ENCODE assay signal across 9 cellular contexts in the genomic region with DNA sequence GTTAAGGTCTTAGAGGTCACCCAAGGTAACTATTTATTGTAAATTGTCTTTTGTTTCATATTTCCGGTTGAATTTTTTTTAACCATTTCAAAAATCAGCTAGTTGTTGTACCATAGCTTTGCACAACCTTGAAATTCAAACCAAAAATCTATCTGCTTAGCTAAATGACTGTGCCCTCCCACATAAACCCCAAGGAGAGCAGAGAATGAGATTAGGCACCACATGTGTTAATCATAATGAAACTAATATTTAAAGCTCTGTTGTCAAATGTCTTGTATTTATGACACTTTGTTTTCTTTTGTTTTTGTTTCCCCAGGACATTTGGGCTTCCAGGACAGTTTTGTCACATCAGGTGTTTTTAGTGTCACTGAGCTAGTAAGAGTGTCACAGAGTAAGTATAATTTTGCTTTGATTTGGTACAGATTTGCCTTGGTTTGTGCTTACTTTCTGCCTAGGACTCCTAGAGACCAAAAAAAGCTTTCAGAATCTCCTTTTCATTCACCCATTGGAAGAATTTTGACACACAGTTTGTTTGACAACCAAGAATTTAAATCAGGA.
DNase-seq lines count a peak whose midpoint lies in the region; ATAC-seq and TF ChIP-seq lines count a peak whose summit lies in the region.
"Had no signal": no experiment of that assay in that cellular context is flagged by ENCODE, and none has a peak within 500 bp of the region (broad histone marks: within the 10 kb centered on the region; RNA-seq: fewer than 3 reads in every experiment).

No MANE protein-coding gene starts in this region.

- DNase-seq in GM13977 (ENCODE audit: low spot score) (peak; percentile 66), GM19238 (ENCODE audit: insufficient read length, low spot score) (peak; percentile 29), NCI-H2107 treated with DMSO at 0.1 percent for 48 hours (lab: John Stamatoyannopoulos, UW; ENCODE audit: unreplicated experiment) (no peak), NCI-H2171 treated with DMSO at 0.1 percent for 48 hours (lab: John Stamatoyannopoulos, UW) (no peak), NCI-H1092 (lab: John Stamatoyannopoulos, UW) (no peak)
- DNase-seq: NCI-H1436 treated with DMSO at 0.1 percent for 48 hours had no signal

- ATAC-seq in HG02798 (IDR thresholded peaks at IDR 0.05; ENCODE audit: poor library complexity, unreplicated experiment) (peak; percentile 98), HG03575 (IDR thresholded peaks at IDR 0.05; ENCODE audit: extremely low read depth, insufficient number of reproducible peaks, low FRiP score, unreplicated experiment) (peak; percentile 98), esophagus mucosa (no peak)

- no peak for TF ChIP-seq CTCF in GM13977 (IDR thresholded peaks at IDR 0.05; ENCODE audit: extremely low read depth, insufficient read depth, missing control alignments)

- in situ Hi-C loops in GM13977 (cut with MboI; ENCODE audit: low pct_unique_long_range_greater_than_20kb, low sequenced_read_pairs, unreplicated experiment), result no loop called here

Comparison
In these comparisons a context has a peak if more than half of its experiments do, and no peak if none do; other contexts are left out.
1. DNase-seq: peak in GM13977 (single experiment) and GM19238 (single experiment); none in NCI-H2107 treated with DMSO at 0.1 percent for 48 hours (single experiment), NCI-H2171 treated with DMSO at 0.1 percent for 48 hours (single experiment) and NCI-H1092 (single experiment).